Comparison of ENCODE assay signal across 8 cellular contexts in genomic region chr11:66842896-66843775, GRCh38. TPM values are rescaled to one million over a fixed set of nuclear protein-coding genes. Genes with fewer than 3 reads are reported as not detected.
DNase-seq lines count a peak whose midpoint lies in the region; ATAC-seq and TF ChIP-seq lines count a peak whose summit lies in the region.

A gene with protein sequence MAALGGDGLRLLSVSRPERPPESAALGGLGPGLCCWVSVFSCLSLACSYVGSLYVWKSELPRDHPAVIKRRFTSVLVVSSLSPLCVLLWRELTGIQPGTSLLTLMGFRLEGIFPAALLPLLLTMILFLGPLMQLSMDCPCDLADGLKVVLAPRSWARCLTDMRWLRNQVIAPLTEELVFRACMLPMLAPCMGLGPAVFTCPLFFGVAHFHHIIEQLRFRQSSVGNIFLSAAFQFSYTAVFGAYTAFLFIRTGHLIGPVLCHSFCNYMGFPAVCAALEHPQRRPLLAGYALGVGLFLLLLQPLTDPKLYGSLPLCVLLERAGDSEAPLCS (plus strand): TSS chr11:66843441. CDS start chr11:66843456, 15 bp downstream.

- H3K36me3 ChIP-seq in GM23338 (ENCODE audit: insufficient read depth) (no peaks in the 10 kb centered on the region; the same call in 1 of the 2 replicates), neuronal stem cell (replicated peaks in 1 of 2; ENCODE audit: control insufficient read depth in 2 of 2, insufficient read depth in 2 of 2, low read length in 2 of 2) (peaks cover 34 to 65% of the 10 kb centered on the region in 2 donors)

- peak within 1 kb of the TSS; percentile 84 for H3K4ac ChIP-seq in neuronal stem cell (ENCODE audit: low read length)

- peak within 1 kb of the TSS; percentile 87 for H2BK5ac ChIP-seq in neuronal stem cell (ENCODE audit: low read length)

- peak within 1 kb of the TSS; percentile 53 for H4K91ac ChIP-seq in neuronal stem cell (ENCODE audit: low read depth, low read length, poor library complexity)

- peaks cover 18% of the 10 kb centered on the region for H3K36me3 Mint-ChIP-seq in GM23338 (ENCODE audit: low read depth)

- ATAC-seq in GM23338 (peak; percentile 81), foreskin keratinocyte (peak; percentile 84)

- H3K27ac Mint-ChIP-seq in GM23338: peak within 1 kb of the TSS; percentile 96

- H2AFZ ChIP-seq in GM23338 (peak within 1 kb of the TSS; percentile 69), neuronal stem cell (ENCODE audit: low read length) (peak within 1 kb of the TSS; percentile 99)

- peaks cover 29% of the 10 kb centered on the region for H3K79me2 ChIP-seq in GM23338 (replicated peaks; ENCODE audit: insufficient read depth)

- H3F3A ChIP-seq in GM23338 (replicated peaks; ENCODE audit: low read depth): 0 out of 2 replicates have a peak, but pooled peaks cover 9% of the 10 kb centered on the region

- H3K9ac ChIP-seq in neuronal stem cell (ENCODE audit: low read depth, low read length, poor library complexity): peak within 1 kb of the TSS; percentile 98

- H3K23ac ChIP-seq in neuronal stem cell (ENCODE audit: low read depth, low read length, poor library complexity): peak within 1 kb of the TSS; percentile 99

- DNase-seq in EL (peak; percentile 88), GM23338 (ENCODE audit: low spot score) (peak; percentile 91), LHCN-M2 (ENCODE audit: low read depth) (peak; percentile 84), SHP77 treated with DMSO at 0.1 percent for 48 hours (lab: John Stamatoyannopoulos, UW) (peak; percentile 82), activated gamma-delta T cell treated with Interleukin-2 at 50 U/mL for 16 hours (peak; percentile 86), foreskin keratinocyte (peak; percentile 49 to 71), neuronal stem cell (ENCODE audit: low spot score) (peak; percentile 91)

- no peaks in the 10 kb centered on the region for H3K9me3 ChIP-seq in neuronal stem cell (replicated peaks in 1 of 2; ENCODE audit: control insufficient read depth in 2 of 2, insufficient read depth in 1 of 2, low read depth in 1 of 2, low read length in 2 of 2)

- H3K4me3 Mint-ChIP-seq in GM23338: peak within 1 kb of the TSS; percentile 84

- H2BK120ac ChIP-seq in neuronal stem cell (ENCODE audit: low read depth, low read length): peak within 1 kb of the TSS; percentile 81

- peak within 1 kb of the TSS; percentile 96 for H4K8ac ChIP-seq in neuronal stem cell (ENCODE audit: low read depth, low read length)

- no peaks in the 10 kb centered on the region for H3K9me2 ChIP-seq in GM23338 (ENCODE audit: insufficient read depth)

- H3K18ac ChIP-seq in neuronal stem cell (ENCODE audit: low read length): peak within 1 kb of the TSS; percentile 99

- no peaks in the 10 kb centered on the region for H3K27me3 ChIP-seq in GM23338 (ENCODE audit: insufficient read depth)
- no peaks in the 10 kb centered on the region for H3K27me3 ChIP-seq in foreskin keratinocyte
- H3K27me3 ChIP-seq in neuronal stem cell (ENCODE audit: control insufficient read depth in 3 of 3, insufficient read depth in 3 of 3, low read depth in 1 of 3, low read length in 3 of 3): no peaks in the 10 kb centered on the region

- WGBS in neuronal stem cell (ENCODE audit: extremely low coverage in 2 of 2, insufficient read length in 2 of 2, insufficient replicate concordance in 1 of 2), 2 donors: no CpG with 5 or more reads among the region's 98 CpGs

- H4K20me1 ChIP-seq in GM23338 (replicated peaks; ENCODE audit: insufficient read depth): peaks cover 17% of the 10 kb centered on the region

- peaks cover 9% of the 10 kb centered on the region for H3K4me1 ChIP-seq in GM23338 (ENCODE audit: insufficient read depth)
- H3K4me1 ChIP-seq in foreskin keratinocyte: peaks cover 3% of the 10 kb centered on the region
- H3K4me1 ChIP-seq in neuronal stem cell (ENCODE audit: control insufficient read depth in 2 of 2, insufficient read depth in 1 of 2, low read depth in 1 of 2, low read length in 2 of 2): peaks cover 7 to 9% of the 10 kb centered on the region in 2 donors

- H3K79me1 ChIP-seq in neuronal stem cell (ENCODE audit: low read depth, low read length): peaks cover 18% of the 10 kb centered on the region

- H3K4me3 ChIP-seq in GM23338 (peak within 1 kb of the TSS; percentile 94), neuronal stem cell (ENCODE audit: low read length in 2 of 2) (peak within 1 kb of the TSS; percentile 90 to 97)

- H2BK12ac ChIP-seq in neuronal stem cell (ENCODE audit: low read length): no peak within 1 kb of the TSS

- H2BK15ac ChIP-seq in neuronal stem cell (ENCODE audit: low read length): no peak within 1 kb of the TSS

- H3K27ac ChIP-seq in GM23338 (ENCODE audit: low read depth) (peak within 1 kb of the TSS; percentile 90), foreskin keratinocyte (peak within 1 kb of the TSS; percentile 84), neuronal stem cell (replicated peaks; ENCODE audit: low read length) (peak within 1 kb of the TSS; percentile 75)

- H3K4me2 ChIP-seq in GM23338 (peak within 1 kb of the TSS; percentile 98), neuronal stem cell (ENCODE audit: insufficient read depth, low read length, poor library complexity, severe bottlenecking) (peak within 1 kb of the TSS; percentile 84)

- no peaks in the 10 kb centered on the region; the same call in 2 of the 3 replicates for H3K9me3 Mint-ChIP-seq in GM23338

- H3K27me3 Mint-ChIP-seq in GM23338 (ENCODE audit: insufficient read depth, low read depth, poor library complexity): peaks cover 5% of the 10 kb centered on the region

- H3K4me1 Mint-ChIP-seq in GM23338: peaks cover 10% of the 10 kb centered on the region

- no peak for TF ChIP-seq CTCF in GM23338 (conservative IDR thresholded peaks at IDR 0.05; ENCODE audit: low read depth in 2 of 2)
- no peak for TF ChIP-seq CTCF in foreskin keratinocyte (conservative IDR thresholded peaks at IDR 0.05)
- no peak for TF ChIP-seq CTCF in subcutaneous adipose tissue (IDR thresholded peaks at IDR 0.05; ENCODE audit: low read depth)

- H3K14ac ChIP-seq in neuronal stem cell (ENCODE audit: low read length): peak within 1 kb of the TSS; percentile 94

- peak within 1 kb of the TSS; percentile 86 for H2AK5ac ChIP-seq in neuronal stem cell (ENCODE audit: low read depth, low read length)

TF ChIP-seq in GM23338, 12 proteins besides CTCF, POLR2A, EP300 and RAD21 (continues in another document):
- TF ChIP-seq ZNF114 (CRISPR knock-in tag; IDR thresholded peaks at IDR 0.05) (no peak), POLR2AphosphoS5 (IDR thresholded peaks at IDR 0.05; ENCODE audit: low read depth) (peak; percentile 87), JUNB (IDR thresholded peaks at IDR 0.05; ENCODE audit: unreplicated experiment) (no peak), NANOG (IDR thresholded peaks at IDR 0.05; ENCODE audit: borderline replicate concordance) (no peak), CREB1 (CRISPR knock-in tag; IDR thresholded peaks at IDR 0.05; ENCODE audit: low read depth) (peak; percentile 99), STAT1 (IDR thresholded peaks at IDR 0.05; ENCODE audit: unreplicated experiment) (no peak), EZH2 (IDR thresholded peaks at IDR 0.05; ENCODE audit: low read depth, unreplicated experiment) (no peak), EZH2phosphoT487 (IDR thresholded peaks at IDR 0.05; ENCODE audit: unreplicated experiment) (no peak), ZNF331 (CRISPR knock-in tag; IDR thresholded peaks at IDR 0.05; ENCODE audit: low read depth) (no peak)
- TF ChIP-seq, protein P1, sequence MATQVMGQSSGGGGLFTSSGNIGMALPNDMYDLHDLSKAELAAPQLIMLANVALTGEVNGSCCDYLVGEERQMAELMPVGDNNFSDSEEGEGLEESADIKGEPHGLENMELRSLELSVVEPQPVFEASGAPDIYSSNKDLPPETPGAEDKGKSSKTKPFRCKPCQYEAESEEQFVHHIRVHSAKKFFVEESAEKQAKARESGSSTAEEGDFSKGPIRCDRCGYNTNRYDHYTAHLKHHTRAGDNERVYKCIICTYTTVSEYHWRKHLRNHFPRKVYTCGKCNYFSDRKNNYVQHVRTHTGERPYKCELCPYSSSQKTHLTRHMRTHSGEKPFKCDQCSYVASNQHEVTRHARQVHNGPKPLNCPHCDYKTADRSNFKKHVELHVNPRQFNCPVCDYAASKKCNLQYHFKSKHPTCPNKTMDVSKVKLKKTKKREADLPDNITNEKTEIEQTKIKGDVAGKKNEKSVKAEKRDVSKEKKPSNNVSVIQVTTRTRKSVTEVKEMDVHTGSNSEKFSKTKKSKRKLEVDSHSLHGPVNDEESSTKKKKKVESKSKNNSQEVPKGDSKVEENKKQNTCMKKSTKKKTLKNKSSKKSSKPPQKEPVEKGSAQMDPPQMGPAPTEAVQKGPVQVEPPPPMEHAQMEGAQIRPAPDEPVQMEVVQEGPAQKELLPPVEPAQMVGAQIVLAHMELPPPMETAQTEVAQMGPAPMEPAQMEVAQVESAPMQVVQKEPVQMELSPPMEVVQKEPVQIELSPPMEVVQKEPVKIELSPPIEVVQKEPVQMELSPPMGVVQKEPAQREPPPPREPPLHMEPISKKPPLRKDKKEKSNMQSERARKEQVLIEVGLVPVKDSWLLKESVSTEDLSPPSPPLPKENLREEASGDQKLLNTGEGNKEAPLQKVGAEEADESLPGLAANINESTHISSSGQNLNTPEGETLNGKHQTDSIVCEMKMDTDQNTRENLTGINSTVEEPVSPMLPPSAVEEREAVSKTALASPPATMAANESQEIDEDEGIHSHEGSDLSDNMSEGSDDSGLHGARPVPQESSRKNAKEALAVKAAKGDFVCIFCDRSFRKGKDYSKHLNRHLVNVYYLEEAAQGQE (IDR thresholded peaks at IDR 0.05; ENCODE audit: unreplicated experiment): no peak
- TF ChIP-seq, protein P2, sequence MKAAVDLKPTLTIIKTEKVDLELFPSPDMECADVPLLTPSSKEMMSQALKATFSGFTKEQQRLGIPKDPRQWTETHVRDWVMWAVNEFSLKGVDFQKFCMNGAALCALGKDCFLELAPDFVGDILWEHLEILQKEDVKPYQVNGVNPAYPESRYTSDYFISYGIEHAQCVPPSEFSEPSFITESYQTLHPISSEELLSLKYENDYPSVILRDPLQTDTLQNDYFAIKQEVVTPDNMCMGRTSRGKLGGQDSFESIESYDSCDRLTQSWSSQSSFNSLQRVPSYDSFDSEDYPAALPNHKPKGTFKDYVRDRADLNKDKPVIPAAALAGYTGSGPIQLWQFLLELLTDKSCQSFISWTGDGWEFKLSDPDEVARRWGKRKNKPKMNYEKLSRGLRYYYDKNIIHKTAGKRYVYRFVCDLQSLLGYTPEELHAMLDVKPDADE (IDR thresholded peaks at IDR 0.05): peak; percentile 24; the same call in 1 of the 2 replicates

RNA-seq across cellular contexts. Expression of the gene that starts here (rescaled TPM):
- 44.7 and 55.1 TPM in 2 replicates for total RNA-seq in GM23338 (2014; rRNA removed; shearing (Covaris generic))
- polyA plus RNA-seq in GM23338 (2016; fragmentation: Nextera tagmentation; extraction: Ambion mirVana) (27.7 and 27.8 TPM in 2 replicates), foreskin keratinocyte (24.3 and 26.4 TPM in 2 replicates)
- total RNA-seq in LHCN-M2 (2014; rRNA removed) (15.6 and 19.5 TPM in 2 replicates), foreskin keratinocyte (20.2 and 21.4 TPM in 2 replicates), subcutaneous adipose tissue (10 to 100 TPM in 3 of 4 donors, 1 to 10 TPM in 1; 8.8 to 13.4 (median 11.7) TPM)
- 9.4 TPM for polyA plus RNA-seq in LHCN-M2 (2012)
- polyA plus RNA-seq in neuronal stem cell (2013, experiment 1 of 2): 25.4 TPM
- polyA plus RNA-seq in neuronal stem cell (2013, experiment 2 of 2): 23.9 TPM

Comparison
In these comparisons a context has a peak if more than half of its experiments do, and no peak if none do; other contexts are left out.
1. Peak in every context shown above with its lines: DNase-seq, ATAC-seq, H3K4me3 ChIP-seq and H3K27ac ChIP-seq.